Comparison of ENCODE assay signal across 28 cellular contexts in the genomic region with DNA sequence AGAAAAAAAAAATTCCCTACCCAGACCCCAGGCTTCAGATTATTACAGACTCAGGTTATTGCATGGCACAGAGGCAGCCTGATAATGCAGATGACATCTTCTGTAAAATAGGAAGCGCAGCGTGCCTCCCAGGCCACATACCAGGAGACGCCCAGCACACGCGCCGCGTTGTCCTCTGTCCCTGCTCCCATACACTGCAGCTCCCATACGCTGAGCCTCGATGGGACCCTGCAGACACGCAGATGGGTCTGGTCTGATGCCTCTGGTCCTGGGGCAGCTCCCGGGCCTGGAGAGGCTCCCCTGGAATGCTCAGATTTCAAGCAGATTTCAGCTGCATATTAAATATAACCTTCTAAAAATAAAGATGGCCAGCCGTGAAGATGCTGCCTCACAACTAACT.
"Had no signal": no experiment of that assay in that cellular context is flagged by ENCODE, and none has a peak within 500 bp of the region (broad histone marks: within the 10 kb centered on the region; RNA-seq: fewer than 3 reads in every experiment).

No MANE protein-coding gene starts in this region.

- H3K4me1 Mint-ChIP-seq: activated CD4-positive, alpha-beta T cell treated with anti-CD3 and anti-CD28 coated beads for 36 hours; activated naive CD8-positive, alpha-beta T cell treated with anti-CD3 and anti-CD28 coated beads for 36 hours; naive thymus-derived CD8-positive, alpha-beta T cell; stimulated activated effector memory CD8-positive, alpha-beta T cell treated with anti-CD3 and anti-CD28 coated beads, Interleukin-12 subunit alpha, Interleukin-12 subunit beta, amount 100 ng/mL, for 72 hours had no signal

- H3K36me3 ChIP-seq: adrenal gland, gastrocnemius medialis, right lobe of liver had no signal

- ATAC-seq: activated CD4-positive, alpha-beta T cell treated with anti-CD3 and anti-CD28 coated beads for 36 hours; activated CD8-positive, alpha-beta T cell treated with anti-CD3 and anti-CD28 coated beads for 36 hours; body of pancreas; effector memory CD8-positive, alpha-beta T cell; gastrocnemius medialis; left cardiac atrium; naive thymus-derived CD8-positive, alpha-beta T cell; right lobe of liver; stimulated activated effector memory CD8-positive, alpha-beta T cell treated with anti-CD3 and anti-CD28 coated beads, Interleukin-12 subunit alpha, Interleukin-12 subunit beta, amount 100 ng/mL, for 72 hours had no signal

- H3K9me3 Mint-ChIP-seq: activated CD8-positive, alpha-beta T cell treated with anti-CD3 and anti-CD28 coated beads for 36 hours; activated naive CD4-positive, alpha-beta T cell treated with anti-CD3 and anti-CD28 coated beads for 36 hours; activated naive CD8-positive, alpha-beta T cell treated with anti-CD3 and anti-CD28 coated beads for 36 hours; activated T-helper 1 cell treated with anti-CD3 and anti-CD28 coated beads, Interleukin-12 subunit alpha, Interleukin-12 subunit beta, Interleukin-2, Interleukin-4 antibody, amounts not matched to agents 30 ng/mL and 10 ng/mL and 1 ng/mL, durations not matched to agents 14 hours and 24 hours and 36 hours; T-helper 2 cell treated with Interferon-gamma antibody and Interleukin-4, amounts not matched to agents 5 μg/mL and 100 μg/mL, for 36 hours; type B pancreatic cell had no signal

- DNase-seq: activated CD4-positive, alpha-beta T cell treated with anti-CD3 and anti-CD28 coated beads for 36 hours; activated CD4-positive, CD25-positive, alpha-beta regulatory T cell; activated CD8-positive, alpha-beta T cell treated with anti-CD3 and anti-CD28 coated beads for 36 hours; activated effector memory CD4-positive, alpha-beta T cell treated with anti-CD3 and anti-CD28 coated beads, Interleukin-2, amount 50 U/mL, for 16 hours; activated naive CD4-positive, alpha-beta T cell treated with anti-CD3 and anti-CD28 coated beads for 36 hours; activated naive CD8-positive, alpha-beta T cell treated with anti-CD3 and anti-CD28 coated beads for 36 hours; activated T-cell treated with anti-CD3 and anti-CD28 coated beads, Interleukin-2, amount 50 U/mL, for 1 hour; body of pancreas; effector memory CD8-positive, alpha-beta T cell; erythroblast; gastrocnemius medialis; left cardiac atrium; midbrain; right lobe of liver; stimulated activated CD4-positive, alpha-beta T cell treated with anti-CD3 and anti-CD28 coated beads, Interleukin-12 subunit alpha, Interleukin-12 subunit beta, amount 100 ng/mL, for 4 hours; stimulated activated CD4-positive, alpha-beta T cell treated with anti-CD3 and anti-CD28 coated beads, Interleukin-4, amount 100 ng/mL, for 1 hour; substantia nigra; T-helper 1 cell had no signal

- H3K9me3 ChIP-seq: adrenal gland, body of pancreas, gastrocnemius medialis, right lobe of liver had no signal

- H3K27me3 Mint-ChIP-seq: effector memory CD8-positive, alpha-beta T cell; stimulated activated naive CD8-positive, alpha-beta T cell treated with anti-CD3 and anti-CD28 coated beads, Interleukin-15, Interleukin-2, amounts not matched to agents 100 ng/mL and 50 ng/mL, for 24 hours had no signal

- H3K4me3 ChIP-seq: adrenal gland, body of pancreas, dorsolateral prefrontal cortex, gastrocnemius medialis, hepatocyte, right lobe of liver had no signal

- H3K36me3 Mint-ChIP-seq: activated naive CD8-positive, alpha-beta T cell treated with anti-CD3 and anti-CD28 coated beads for 36 hours; naive thymus-derived CD8-positive, alpha-beta T cell; stimulated activated effector memory CD8-positive, alpha-beta T cell treated with anti-CD3 and anti-CD28 coated beads, Interleukin-12 subunit alpha, Interleukin-12 subunit beta, amount 100 ng/mL, for 72 hours; type B pancreatic cell had no signal

- H3K4me3 Mint-ChIP-seq: activated CD4-positive, alpha-beta T cell treated with anti-CD3 and anti-CD28 coated beads for 36 hours; activated CD8-positive, alpha-beta T cell treated with anti-CD3 and anti-CD28 coated beads for 36 hours; activated naive CD4-positive, alpha-beta T cell treated with anti-CD3 and anti-CD28 coated beads for 36 hours; activated naive CD8-positive, alpha-beta T cell treated with anti-CD3 and anti-CD28 coated beads for 36 hours; activated T-helper 1 cell treated with anti-CD3 and anti-CD28 coated beads, Interleukin-12 subunit alpha, Interleukin-12 subunit beta, Interleukin-2, Interleukin-4 antibody, amounts not matched to agents 30 ng/mL and 10 ng/mL and 1 ng/mL, durations not matched to agents 14 hours and 24 hours and 36 hours; effector memory CD8-positive, alpha-beta T cell; naive thymus-derived CD8-positive, alpha-beta T cell; stimulated activated effector memory CD8-positive, alpha-beta T cell treated with anti-CD3 and anti-CD28 coated beads, Interleukin-12 subunit alpha, Interleukin-12 subunit beta, amount 100 ng/mL, for 72 hours; stimulated activated naive CD8-positive, alpha-beta T cell treated with anti-CD3 and anti-CD28 coated beads, Interleukin-15, Interleukin-2, amounts not matched to agents 100 ng/mL and 50 ng/mL, for 24 hours; T-helper 2 cell treated with Interferon-gamma antibody and Interleukin-4, amounts not matched to agents 5 μg/mL and 100 μg/mL, for 36 hours; type B pancreatic cell had no signal

- H3K27ac Mint-ChIP-seq: activated CD4-positive, alpha-beta T cell treated with anti-CD3 and anti-CD28 coated beads for 36 hours; activated CD8-positive, alpha-beta T cell treated with anti-CD3 and anti-CD28 coated beads for 36 hours; activated naive CD4-positive, alpha-beta T cell treated with anti-CD3 and anti-CD28 coated beads for 36 hours; activated naive CD8-positive, alpha-beta T cell treated with anti-CD3 and anti-CD28 coated beads for 36 hours; activated T-helper 1 cell treated with anti-CD3 and anti-CD28 coated beads, Interleukin-12 subunit alpha, Interleukin-12 subunit beta, Interleukin-2, Interleukin-4 antibody, amounts not matched to agents 30 ng/mL and 10 ng/mL and 1 ng/mL, durations not matched to agents 14 hours and 24 hours and 36 hours; effector memory CD8-positive, alpha-beta T cell; naive thymus-derived CD8-positive, alpha-beta T cell; progenitor cell of endocrine pancreas; stimulated activated effector memory CD8-positive, alpha-beta T cell treated with anti-CD3 and anti-CD28 coated beads, Interleukin-12 subunit alpha, Interleukin-12 subunit beta, amount 100 ng/mL, for 72 hours; stimulated activated naive CD8-positive, alpha-beta T cell treated with anti-CD3 and anti-CD28 coated beads, Interleukin-15, Interleukin-2, amounts not matched to agents 100 ng/mL and 50 ng/mL, for 24 hours; T-helper 2 cell treated with Interferon-gamma antibody and Interleukin-4, amounts not matched to agents 5 μg/mL and 100 μg/mL, for 36 hours; type B pancreatic cell had no signal

- H3K4me1 ChIP-seq: adrenal gland, body of pancreas, gastrocnemius medialis, right lobe of liver had no signal
